Comparison of ENCODE assay signal across 10 cellular contexts in the genomic region with DNA sequence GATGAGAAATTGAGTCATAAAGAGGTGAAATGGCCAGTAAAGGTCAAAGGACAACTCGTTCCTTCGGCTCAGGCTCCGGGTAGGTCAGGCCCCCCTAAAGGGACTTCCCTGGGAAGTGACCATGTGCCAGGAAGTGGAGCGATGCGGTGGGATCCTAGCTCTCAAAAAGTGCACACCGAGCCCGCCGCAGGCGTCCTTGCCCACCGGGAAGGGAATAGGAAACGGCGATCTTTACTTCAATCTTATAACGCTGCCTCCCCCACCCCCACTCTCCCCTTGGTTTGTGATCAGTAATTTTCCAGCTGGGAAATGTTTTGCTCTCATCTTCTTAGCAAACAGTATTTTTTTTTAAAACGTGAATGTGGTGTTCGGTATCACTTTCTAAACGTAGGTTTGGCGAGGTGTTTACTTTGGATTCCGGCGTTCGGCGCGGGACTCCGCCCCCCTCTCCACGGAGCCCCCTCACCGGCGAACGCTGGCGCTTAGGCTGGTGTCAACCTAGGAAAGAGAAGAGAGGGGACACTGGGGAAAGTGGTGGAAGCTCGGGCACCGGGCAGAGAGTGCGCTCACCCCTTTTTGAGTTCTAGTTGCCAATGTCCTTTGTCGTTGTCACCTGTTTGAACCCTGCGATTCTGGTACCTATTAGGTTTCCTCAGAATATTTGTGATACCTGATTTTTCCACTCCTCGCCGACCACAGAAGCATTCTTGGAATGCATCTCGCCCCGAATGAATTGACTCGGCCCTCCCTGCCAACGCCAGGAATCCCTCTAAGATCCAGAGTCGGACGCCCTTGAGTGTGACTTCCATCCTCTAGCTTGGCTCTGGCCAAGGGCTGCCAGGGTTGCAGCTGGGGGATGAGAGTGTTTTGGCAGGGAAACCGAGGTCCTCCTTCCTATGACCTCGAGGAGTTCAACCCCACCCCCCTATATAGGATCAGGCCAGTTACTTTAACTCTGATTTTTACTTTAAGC. TPM values are rescaled to one million over a fixed set of nuclear protein-coding genes. Genes with fewer than 3 reads are reported as not detected.
DNase-seq lines count a peak whose midpoint lies in the region; ATAC-seq and TF ChIP-seq lines count a peak whose summit lies in the region.
"Had no signal": no experiment of that assay in that cellular context is flagged by ENCODE, and none has a peak within 500 bp of the region (broad histone marks: within the 10 kb centered on the region; RNA-seq: fewer than 3 reads in every experiment).

No MANE protein-coding gene starts in this region.

- no peak for ATAC-seq in lower lobe of right lung

- in situ Hi-C loops in HAP-1 (cut with MboI; ENCODE audit: low sequenced_read_pairs), result no loop called here

- peak overlapping the region in 3 of 5 donors; percentile 17 to 30 (median 26) for H3K9ac ChIP-seq in subcutaneous abdominal adipose tissue (ENCODE audit: low read length in 5 of 5)

- TF ChIP-seq CTCF in dorsolateral prefrontal cortex (IDR thresholded peaks at IDR 0.05 in 54 of 56, conservative IDR thresholded peaks at IDR 0.05 in 2 of 56; ENCODE audit: low read depth in 1 of 56, partially characterized antibody in 56 of 56), result no peak
- no peak for TF ChIP-seq CTCF in lower lobe of right lung (IDR thresholded peaks at IDR 0.05)

- peaks cover 0 to 20% (median 0%) of the 10 kb centered on the region in 45 donors for H3K27me3 ChIP-seq in dorsolateral prefrontal cortex
- peaks cover 10% of the 10 kb centered on the region for H3K27me3 ChIP-seq in lower lobe of right lung (ENCODE audit: low read depth)
- peaks cover 0 to 3% (median 0%) of the 10 kb centered on the region in 5 donors for H3K27me3 ChIP-seq in subcutaneous abdominal adipose tissue (ENCODE audit: control insufficient read depth in 5 of 5, insufficient read depth in 4 of 5, low read length in 5 of 5)
- H3K27me3 ChIP-seq in HAP-1 (ENCODE audit: low read depth), result peaks cover 13% of the 10 kb centered on the region

- DNase-seq in NCI-H748 (lab: John Stamatoyannopoulos, UW; ENCODE audit: unreplicated experiment), result peak; percentile 32
- DNase-seq in NCI-H748 treated with DMSO at 0.1 percent for 48 hours (lab: John Stamatoyannopoulos, UW), result no peak
- no peak for DNase-seq in dorsolateral prefrontal cortex
- DNase-seq in lower lobe of right lung, result peak; percentile 51
- no peak for DNase-seq in NCI-H128 (lab: John Stamatoyannopoulos, UW; ENCODE audit: unreplicated experiment)
- DNase-seq in HAP-1 (ENCODE audit: low spot score in 2 of 2), result no peak
- DNase-seq in NCI-H1048 (lab: John Stamatoyannopoulos, UW), result no peak
- DNase-seq: activated effector memory CD4-positive, alpha-beta T cell treated with Interleukin-2 at 50 U/mL for 16 hours; NCI-H1694 treated with DMSO at 0.1 percent for 48 hours had no signal

- no peaks in the 10 kb centered on the region for H3K9me3 ChIP-seq in lower lobe of right lung
- no peaks in the 10 kb centered on the region for H3K9me3 ChIP-seq in subcutaneous abdominal adipose tissue (ENCODE audit: control insufficient read depth in 5 of 5, low read length in 5 of 5)
- H3K9me3 ChIP-seq in HAP-1, result peaks cover 12% of the 10 kb centered on the region; the same call in 1 of the 2 replicates

- H3K4me3 ChIP-seq in dorsolateral prefrontal cortex, result peak overlapping the region in 58 of 59 donors; percentile 2 to 89 (median 70)
- peak overlapping the region; percentile 67 for H3K4me3 ChIP-seq in lower lobe of right lung
- H3K4me3 ChIP-seq in subcutaneous abdominal adipose tissue (ENCODE audit: low read depth in 1 of 5, low read length in 5 of 5), result peak overlapping the region; percentile 15 to 84 (median 78)
- H3K4me3 ChIP-seq in HAP-1, result no peak overlapping the region

- peaks cover 8% of the 10 kb centered on the region for H3K36me3 ChIP-seq in lower lobe of right lung
- peaks cover 0 to 16% (median 13%) of the 10 kb centered on the region in 5 donors for H3K36me3 ChIP-seq in subcutaneous abdominal adipose tissue (ENCODE audit: control insufficient read depth in 5 of 5, insufficient read depth in 5 of 5, low read length in 5 of 5)
- H3K36me3 ChIP-seq in HAP-1 (replicated peaks), result peaks cover 9% of the 10 kb centered on the region

- H3K27ac ChIP-seq in dorsolateral prefrontal cortex (peak overlapping the region in 16 of 59 donors; percentile 4 to 92 (median 76)), lower lobe of right lung (peak overlapping the region; percentile 92), subcutaneous abdominal adipose tissue (ENCODE audit: low read depth, low read length) (peak overlapping the region; percentile 89)

- H3K4me1 ChIP-seq in lower lobe of right lung, result peaks cover 28% of the 10 kb centered on the region
- peaks cover 2 to 45% (median 28%) of the 10 kb centered on the region in 5 donors for H3K4me1 ChIP-seq in subcutaneous abdominal adipose tissue (ENCODE audit: control insufficient read depth in 5 of 5, insufficient read depth in 5 of 5, low read length in 5 of 5)
- H3K4me1 ChIP-seq in HAP-1, result peaks cover 2% of the 10 kb centered on the region; the same call in 1 of the 2 replicates

- intact Hi-C loops in dorsolateral prefrontal cortex (cut with DNase I) (loop anchor here (2.0 to 10.0 kb wide), 2 partner anchors 143 to 145 kb away; no protein-coding TSS in a partner anchor), lower lobe of right lung (cut with DNase I) (no loop called here)

RNA-seq across cellular contexts. Expression of a gene that starts 1.8 kb away (rescaled TPM):
- total RNA-seq in dorsolateral prefrontal cortex, result 10 to 100 TPM in 43 of 120 experiments, 1 to 10 TPM in 77; 1.7 to 32.7 (median 8.3) TPM
- total RNA-seq in lower lobe of right lung, result 107 TPM

Comparison
In these comparisons a context has a peak if more than half of its experiments do, and no peak if none do; other contexts are left out.
1. DNase-seq: peak in NCI-H748 (single experiment) and lower lobe of right lung (single experiment); none in NCI-H748 treated with DMSO at 0.1 percent for 48 hours (single experiment), dorsolateral prefrontal cortex (0 of 10), NCI-H128 (single experiment), HAP-1 (0 of 2) and NCI-H1048 (single experiment).